24 cellular contexts compared by ENCODE assay signal in the genomic region with DNA sequence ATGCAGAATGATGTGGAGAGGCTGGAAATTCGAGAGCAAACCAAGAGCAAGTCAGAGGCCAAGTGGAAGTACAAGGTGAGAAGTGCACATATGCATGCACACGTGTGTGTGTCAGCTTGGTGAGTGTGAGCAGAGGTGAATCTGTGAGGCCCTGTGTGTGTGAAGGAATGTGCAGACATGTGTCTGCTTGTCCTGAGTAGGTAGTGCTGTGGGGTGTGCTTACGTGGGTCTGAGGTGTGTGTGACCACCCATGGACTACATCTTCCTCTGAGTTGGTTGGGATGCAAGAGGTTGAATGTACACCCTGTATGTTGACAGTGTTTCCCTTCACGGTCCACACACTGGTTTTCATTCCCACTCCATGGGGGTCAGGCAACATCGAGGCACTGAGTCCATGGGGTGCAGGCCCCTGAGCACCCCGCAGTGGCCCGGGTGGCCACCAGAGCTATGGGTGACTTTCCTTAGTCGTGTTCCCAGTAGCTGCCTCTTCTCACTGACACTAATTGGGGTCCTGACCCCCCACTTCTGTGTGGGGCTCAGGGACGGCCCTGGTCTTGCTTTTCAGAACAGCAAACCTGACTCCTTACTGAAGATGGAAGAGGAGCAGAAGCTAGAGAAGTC.
"Had no signal": no experiment of that assay in that cellular context is flagged by ENCODE, and none has a peak within 500 bp of the region (broad histone marks: within the 10 kb centered on the region; RNA-seq: fewer than 3 reads in every experiment).

No MANE protein-coding gene starts in this region.

- DNase-seq: activated CD4-positive, alpha-beta T cell treated with anti-CD3 and anti-CD28 coated beads for 1 hour; activated CD4-positive, alpha-beta T cell treated with anti-CD3 and anti-CD28 coated beads, Interleukin-2, amount 10 ng/mL, durations not matched to agents 7 days and 5 days; activated CD8-positive, alpha-beta memory T cell treated with anti-CD3 and anti-CD28 coated beads, Interleukin-2, amount 10 ng/mL, durations not matched to agents 7 days and 5 days; activated CD8-positive, alpha-beta T cell treated with anti-CD3 and anti-CD28 coated beads for 36 hours; activated naive CD4-positive, alpha-beta T cell treated with anti-CD3 and anti-CD28 coated beads for 36 hours; activated T-cell treated with anti-CD3 and anti-CD28 coated beads for 4 hours; activated T-cell treated with anti-CD3 and anti-CD28 coated beads, Interleukin-2, amount 50 U/mL, for 72 hours; cerebellar nuclear complex; effector memory CD4-positive, alpha-beta T cell; kidney glomerular epithelial cell; mammary epithelial cell; stimulated activated CD4-positive, alpha-beta T cell treated with anti-CD3 and anti-CD28 coated beads, Interleukin-15, amount 100 ng/mL, for 24 hours; stimulated activated CD4-positive, alpha-beta T cell treated with anti-CD3 and anti-CD28 coated beads, Interleukin-2, amount 100 ng/mL, for 24 hours; stimulated activated naive B cell treated with anti-CD40 and anti-IgM and Interleukin-4, amounts not matched to agents 10 μg/mL and 1 μg/mL and 100 μg/mL, for 72 hours; stomach; T-helper 17 cell; T1000; thyroid gland had no signal

- H3K27ac ChIP-seq: coronary artery, dorsolateral prefrontal cortex, heart left ventricle, parathyroid adenoma, psoas muscle, stomach, thyroid gland had no signal

- H3K9me3 ChIP-seq: heart left ventricle, psoas muscle, stomach, thyroid gland had no signal

- H3K9ac ChIP-seq: parathyroid adenoma had no signal

- H2AFZ ChIP-seq: parathyroid adenoma had no signal

- H3K4me1 ChIP-seq: heart left ventricle, parathyroid adenoma, psoas muscle, stomach, thyroid gland had no signal

- H3K79me2 ChIP-seq: parathyroid adenoma had no signal

- ATAC-seq: activated CD8-positive, alpha-beta T cell treated with anti-CD3 and anti-CD28 coated beads for 36 hours; activated T-cell treated with anti-CD3 and anti-CD28 coated beads, Interleukin-2, amount 50 U/mL, for 72 hours; heart left ventricle; psoas muscle; SK-N-SH treated with all-trans-retinoic acid at 6 μM for 48 hours; stimulated activated naive B cell treated with anti-CD40 and anti-IgM and Interleukin-4, amounts not matched to agents 10 μg/mL and 1 μg/mL and 100 μg/mL, for 72 hours; T-helper 17 cell had no signal

- H3K4me3 ChIP-seq: coronary artery, dorsolateral prefrontal cortex, heart left ventricle, psoas muscle, stomach, thyroid gland had no signal

- H3K27me3 ChIP-seq: dorsolateral prefrontal cortex, heart left ventricle, stomach, thyroid gland had no signal
